8 cellular contexts compared by ENCODE assay signal in genomic region chr16:57734925-57735754, GRCh38. TPM values are rescaled to one million over a fixed set of nuclear protein-coding genes. Genes with fewer than 3 reads are reported as not detected.
A peak's percentile ranks its signal among the peaks of the same experiment; 100 is the strongest.
DNase-seq lines count a peak whose midpoint lies in the region; ATAC-seq and TF ChIP-seq lines count a peak whose summit lies in the region.

No MANE protein-coding gene starts in this region.

- peak overlapping the region; percentile 83 for H3K4me3 ChIP-seq in GM12864 (ENCODE audit: low read depth, low read length)
- H3K4me3 ChIP-seq in osteoblast (ENCODE audit: insufficient read depth, low read length): peak overlapping the region; percentile 89
- peak overlapping the region; percentile 81 for H3K4me3 ChIP-seq in thoracic aorta

- H3K4me3 Mint-ChIP-seq in activated naive CD8-positive, alpha-beta T cell treated with anti-CD3 and anti-CD28 coated beads, Interleukin-2, amount 10 ng/mL, durations not matched to agents 7 days and 5 days: peak overlapping the region; percentile 99

- POLR2A ChIA-PET in activated naive CD8-positive, alpha-beta T cell treated with anti-CD3 and anti-CD28 coated beads, Interleukin-2, amount 10 ng/mL, durations not matched to agents 7 days and 5 days (lab: Charles Lee): interaction anchor here (0.6 to 2.8 kb wide), 15 partner anchors 9 to 288 kb away, joined by 3 to 19 read pairs (median 4); partner anchors contain the start of genes CIAPIN1, COQ9 and ZNF319

- intact Hi-C loops in head of caudate nucleus (cut with DNase I): no loop called here

- TF ChIP-seq CTCF in GM12864 (IDR thresholded peaks at IDR 0.05; ENCODE audit: low read depth, low read length, missing control alignments): no peak
- TF ChIP-seq CTCF in osteoblast (IDR thresholded peaks at IDR 0.05; ENCODE audit: extremely low read depth, low read depth, low read length): no peak
- no peak for TF ChIP-seq CTCF in thoracic aorta (IDR thresholded peaks at IDR 0.05)

- peak overlapping the region; percentile 99 for H3K27ac ChIP-seq in osteoblast (ENCODE audit: low read depth, low read length)
- H3K27ac ChIP-seq in thoracic aorta: peak overlapping the region; percentile 82 to 92

- H3K27me3 Mint-ChIP-seq in activated naive CD8-positive, alpha-beta T cell treated with anti-CD3 and anti-CD28 coated beads, Interleukin-2, amount 10 ng/mL, durations not matched to agents 7 days and 5 days: no peaks in the 10 kb centered on the region

- DNase-seq in GM12864 (ENCODE audit: low read depth) (peak; percentile 100), NCI-H1105 treated with DMSO at 0.1 percent for 48 hours (lab: John Stamatoyannopoulos, UW) (peak; percentile 98), SKM-1 treated with dmso at 0.1 percent for 144 hours (lab: John Stamatoyannopoulos, UW; ENCODE audit: unreplicated experiment) (peak; percentile 100), head of caudate nucleus (peak; percentile 95 to 100 (median 99)), osteoblast (ENCODE audit: insufficient read length, low spot score, missing footprints) (peak; percentile 99), thoracic aorta (ENCODE audit: low spot score) (peak; percentile 98)
- DNase-seq in activated naive CD8-positive, alpha-beta T cell treated with anti-CD3 and anti-CD28 coated beads, Interleukin-2, amount 10 ng/mL, durations not matched to agents 7 days and 5 days: peak; percentile 96

- no peaks in the 10 kb centered on the region for H4K20me1 ChIP-seq in osteoblast (ENCODE audit: insufficient read depth, low read length)

- H3K27ac Mint-ChIP-seq in activated naive CD8-positive, alpha-beta T cell treated with anti-CD3 and anti-CD28 coated beads, Interleukin-2, amount 10 ng/mL, durations not matched to agents 7 days and 5 days: peak overlapping the region; percentile 96

- H3K4me1 ChIP-seq in osteoblast (ENCODE audit: insufficient read depth, low read length) (peaks cover 13% of the 10 kb centered on the region), thoracic aorta (ENCODE audit: control insufficient read depth in 1 of 2, low read depth in 2 of 2) (peaks cover 7 to 23% of the 10 kb centered on the region in 2 donors)

- peaks cover 13% of the 10 kb centered on the region for H3K36me3 Mint-ChIP-seq in activated naive CD8-positive, alpha-beta T cell treated with anti-CD3 and anti-CD28 coated beads, Interleukin-2, amount 10 ng/mL, durations not matched to agents 7 days and 5 days

- H3K79me2 ChIP-seq in osteoblast (ENCODE audit: insufficient read depth, low read length): peaks cover 12% of the 10 kb centered on the region

- peaks cover 2% of the 10 kb centered on the region for H3K9me3 ChIP-seq in osteoblast (ENCODE audit: low read depth, low read length)
- H3K9me3 ChIP-seq in thoracic aorta: no peaks in the 10 kb centered on the region

- ATAC-seq in HG02678 (IDR thresholded peaks at IDR 0.05; ENCODE audit: unreplicated experiment): peak; percentile 90
- peak; percentile 88 for ATAC-seq in activated naive CD8-positive, alpha-beta T cell treated with anti-CD3 and anti-CD28 coated beads, Interleukin-2, amount 10 ng/mL, durations not matched to agents 7 days and 5 days (ENCODE audit: low read depth)
- peak; percentile 96 for ATAC-seq in thoracic aorta (ENCODE audit: insufficient number of reproducible peaks, low FRiP score, low read depth)

- H3K9me3 Mint-ChIP-seq in activated naive CD8-positive, alpha-beta T cell treated with anti-CD3 and anti-CD28 coated beads, Interleukin-2, amount 10 ng/mL, durations not matched to agents 7 days and 5 days: peaks cover 13% of the 10 kb centered on the region

- no peaks in the 10 kb centered on the region for H3K36me3 ChIP-seq in osteoblast (ENCODE audit: insufficient read depth, low read length)
- no peaks in the 10 kb centered on the region for H3K36me3 ChIP-seq in thoracic aorta

- peak overlapping the region; percentile 81 for H2AFZ ChIP-seq in osteoblast (ENCODE audit: low read length)

- H3K4me1 Mint-ChIP-seq in activated naive CD8-positive, alpha-beta T cell treated with anti-CD3 and anti-CD28 coated beads, Interleukin-2, amount 10 ng/mL, durations not matched to agents 7 days and 5 days: peaks cover 19% of the 10 kb centered on the region

- H3K27me3 ChIP-seq in osteoblast (ENCODE audit: insufficient read depth, low read length): no peaks in the 10 kb centered on the region
- no peaks in the 10 kb centered on the region for H3K27me3 ChIP-seq in thoracic aorta (replicated peaks; ENCODE audit: insufficient read depth)

- peak overlapping the region; percentile 96 for H3K4me2 ChIP-seq in osteoblast (ENCODE audit: insufficient read depth, low read length)

RNA-seq across cellular contexts. Expression of gene KATNB1, which starts 0.4 kb away (rescaled TPM):
- 10 to 100 TPM; 31.1 to 31.4 TPM for total RNA-seq in activated naive CD8-positive, alpha-beta T cell treated with anti-CD3 and anti-CD28 coated beads, Interleukin-2, amount 10 ng/mL, durations not matched to agents 7 days and 5 days
- total RNA-seq in osteoblast: 17.7 and 24.6 TPM in 2 replicates
- 10 to 100 TPM in 1 of 2 donors, 1 to 10 TPM in 1; 9.0 to 16.2 TPM for total RNA-seq in thoracic aorta

RNA-seq across cellular contexts. Expression of gene DRC7, which starts 40.5 kb away (rescaled TPM):
- under 1 TPM in 1 of 2 experiments, not detected in 1; 0.17 TPM for total RNA-seq in activated naive CD8-positive, alpha-beta T cell treated with anti-CD3 and anti-CD28 coated beads, Interleukin-2, amount 10 ng/mL, durations not matched to agents 7 days and 5 days
- total RNA-seq in osteoblast: not detected in 2 replicates
- total RNA-seq in thoracic aorta: not detected

Comparison
In these comparisons a context has a peak if more than half of its experiments do, and no peak if none do; other contexts are left out.
1. Peak in every context shown above with its lines: DNase-seq, ATAC-seq, H3K4me3 ChIP-seq and H3K27ac ChIP-seq.